9 cellular contexts compared by ENCODE assay signal in the genomic region with DNA sequence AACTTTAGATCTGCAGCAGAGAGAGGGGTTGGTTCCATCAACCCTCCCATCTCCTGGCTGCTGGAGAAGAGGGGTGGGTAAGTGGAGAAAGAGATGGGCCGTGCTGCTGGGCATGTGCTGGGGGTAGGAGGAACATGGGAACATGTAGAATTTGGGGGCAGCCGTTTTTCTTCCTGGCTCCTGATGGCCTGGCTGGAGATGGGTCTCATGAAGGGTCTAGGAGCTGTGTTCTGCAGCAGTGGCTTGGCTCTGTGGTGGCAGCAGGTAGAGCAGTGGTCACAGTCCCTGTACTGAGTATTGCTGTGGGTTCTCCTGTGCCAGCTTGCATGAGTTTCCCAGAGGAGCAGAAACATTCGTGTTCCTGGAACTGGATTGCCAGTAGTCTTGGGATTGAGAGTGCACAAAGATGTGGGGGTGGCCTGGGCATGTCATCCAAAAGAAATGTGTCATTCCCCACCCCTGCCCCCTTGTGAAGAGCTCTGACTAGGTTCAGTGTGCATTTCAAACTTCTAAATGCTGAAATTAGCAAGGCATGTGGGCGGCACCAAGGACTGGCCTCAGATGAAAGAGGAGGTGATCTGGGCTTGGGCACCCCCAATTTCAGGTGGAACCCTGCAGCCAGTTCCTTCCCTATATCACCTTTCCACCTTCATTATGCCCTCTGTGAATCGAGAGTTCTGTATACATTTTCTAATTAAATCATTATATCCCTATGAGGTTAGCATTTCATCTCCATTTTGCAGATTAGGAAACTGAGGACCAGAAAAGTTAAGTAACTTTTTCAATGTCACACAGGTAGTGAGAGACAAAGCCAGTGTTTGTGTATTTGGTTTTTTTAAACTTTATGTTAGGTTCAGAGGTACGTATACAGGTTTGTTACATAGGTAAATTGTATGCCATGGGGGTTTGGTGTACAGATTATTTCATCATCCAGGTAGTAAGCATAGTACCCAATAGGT. TPM values are rescaled to one million over a fixed set of nuclear protein-coding genes. Genes with fewer than 3 reads are reported as not detected.
DNase-seq lines count a peak whose midpoint lies in the region; ATAC-seq lines count a peak whose summit lies in the region.
"Had no signal": no experiment of that assay in that cellular context is flagged by ENCODE, and none has a peak within 500 bp of the region (broad histone marks: within the 10 kb centered on the region; RNA-seq: fewer than 3 reads in every experiment).

No MANE protein-coding gene starts in this region.

- no peaks in the 10 kb centered on the region for H3K36me3 Mint-ChIP-seq in activated T-helper 1 cell treated with anti-CD3 and anti-CD28 coated beads, Interleukin-12 subunit alpha, Interleukin-12 subunit beta, Interleukin-2, Interleukin-4 antibody, amounts not matched to agents 30 ng/mL and 10 ng/mL and 1 ng/mL, durations not matched to agents 14 hours and 24 hours and 36 hours (ENCODE audit: low read depth)

- intact Hi-C loops in activated T-helper 1 cell treated with anti-CD3 and anti-CD28 coated beads, Interleukin-12 subunit alpha, Interleukin-12 subunit beta, Interleukin-2, Interleukin-4 antibody, amounts not matched to agents 30 ng/mL and 10 ng/mL and 1 ng/mL, durations not matched to agents 14 hours and 24 hours and 36 hours (cut with micrococcal nuclease), result no loop called here
- intact Hi-C loops in right cardiac atrium (cut with DNase I), result loop anchor here in 1 of 4 donors (10.0 kb wide), 1 partner anchor 368 kb away; no protein-coding TSS in a partner anchor

- peaks cover 43% of the 10 kb centered on the region for H3K27me3 Mint-ChIP-seq in activated T-helper 1 cell treated with anti-CD3 and anti-CD28 coated beads, Interleukin-12 subunit alpha, Interleukin-12 subunit beta, Interleukin-2, Interleukin-4 antibody, amounts not matched to agents 30 ng/mL and 10 ng/mL and 1 ng/mL, durations not matched to agents 14 hours and 24 hours and 36 hours (ENCODE audit: insufficient read depth)

- no peaks in the 10 kb centered on the region for H3K9me3 Mint-ChIP-seq in activated T-helper 1 cell treated with anti-CD3 and anti-CD28 coated beads, Interleukin-12 subunit alpha, Interleukin-12 subunit beta, Interleukin-2, Interleukin-4 antibody, amounts not matched to agents 30 ng/mL and 10 ng/mL and 1 ng/mL, durations not matched to agents 14 hours and 24 hours and 36 hours

- H3K4me2 ChIP-seq in skeletal muscle satellite cell (ENCODE audit: low read length), result peak overlapping the region; percentile 99

- peak overlapping the region; percentile 83 for H3K9ac ChIP-seq in skeletal muscle satellite cell (ENCODE audit: low read depth, low read length)

- H3K9me3 ChIP-seq in right cardiac atrium (ENCODE audit: control insufficient read depth, low read length) (no peaks in the 10 kb centered on the region), skeletal muscle satellite cell (replicated peaks; ENCODE audit: low read length) (no peaks in the 10 kb centered on the region)

- no peak overlapping the region for H3K27ac Mint-ChIP-seq in activated T-helper 1 cell treated with anti-CD3 and anti-CD28 coated beads, Interleukin-12 subunit alpha, Interleukin-12 subunit beta, Interleukin-2, Interleukin-4 antibody, amounts not matched to agents 30 ng/mL and 10 ng/mL and 1 ng/mL, durations not matched to agents 14 hours and 24 hours and 36 hours

- peak overlapping the region; percentile 90 for H3K27ac ChIP-seq in right cardiac atrium (ENCODE audit: low read length)

- ATAC-seq in right cardiac atrium (no peak), HG02763 (IDR thresholded peaks at IDR 0.05; ENCODE audit: unreplicated experiment) (no peak), GM19023 (IDR thresholded peaks at IDR 0.05; ENCODE audit: unreplicated experiment) (no peak)

- peaks cover 20% of the 10 kb centered on the region for H3K4me1 ChIP-seq in right cardiac atrium (ENCODE audit: control insufficient read depth, insufficient read depth, low read length)
- H3K4me1 ChIP-seq in skeletal muscle satellite cell (ENCODE audit: control insufficient read depth, insufficient read depth, low read length), result peaks cover 65% of the 10 kb centered on the region

- H3K4me1 Mint-ChIP-seq in activated T-helper 1 cell treated with anti-CD3 and anti-CD28 coated beads, Interleukin-12 subunit alpha, Interleukin-12 subunit beta, Interleukin-2, Interleukin-4 antibody, amounts not matched to agents 30 ng/mL and 10 ng/mL and 1 ng/mL, durations not matched to agents 14 hours and 24 hours and 36 hours (ENCODE audit: low read depth), result peaks cover 5% of the 10 kb centered on the region

- DNase-seq in GM03348 (ENCODE audit: low spot score) (peak; percentile 73), right cardiac atrium (no peak), NCI-H2171 (lab: John Stamatoyannopoulos, UW) (no peak)
- DNase-seq in activated T-helper 1 cell treated with anti-CD3 and anti-CD28 coated beads, Interleukin-12 subunit alpha, Interleukin-12 subunit beta, Interleukin-2, Interleukin-4 antibody, amounts not matched to agents 30 ng/mL and 10 ng/mL and 1 ng/mL, durations not matched to agents 14 hours and 24 hours and 36 hours (ENCODE audit: low spot score), result no peak
- no peak for DNase-seq in stimulated activated CD4-positive, alpha-beta T cell treated with anti-CD3 and anti-CD28 coated beads, Interleukin-2, amount 100 ng/mL, for 48 hours
- DNase-seq: activated CD8-positive, alpha-beta memory T cell treated with anti-CD3 and anti-CD28 coated beads, Interleukin-2, amount 50 U/mL, for 48 hours had no signal

- H3K27me3 ChIP-seq in right cardiac atrium (ENCODE audit: control insufficient read depth, insufficient read depth) (no peaks in the 10 kb centered on the region), skeletal muscle satellite cell (ENCODE audit: control insufficient read depth, insufficient read depth, low read length) (no peaks in the 10 kb centered on the region)

- H3K4me3 Mint-ChIP-seq in activated T-helper 1 cell treated with anti-CD3 and anti-CD28 coated beads, Interleukin-12 subunit alpha, Interleukin-12 subunit beta, Interleukin-2, Interleukin-4 antibody, amounts not matched to agents 30 ng/mL and 10 ng/mL and 1 ng/mL, durations not matched to agents 14 hours and 24 hours and 36 hours, result peak overlapping the region; percentile 53

- peaks cover 8% of the 10 kb centered on the region for H3K36me3 ChIP-seq in skeletal muscle satellite cell (ENCODE audit: insufficient read depth, low read length)

- 58% methylated on average over 6 of the region's 6 CpGs for WGBS in right cardiac atrium

- peak overlapping the region; percentile 78 for H3K4me3 ChIP-seq in right cardiac atrium (ENCODE audit: low read length)
- H3K4me3 ChIP-seq in skeletal muscle satellite cell (ENCODE audit: low read length), result peak overlapping the region; percentile 86

RNA-seq across cellular contexts. Expression of a gene that starts 2.1 kb away (rescaled TPM):
- total RNA-seq in activated T-helper 1 cell treated with anti-CD3 and anti-CD28 coated beads, Interleukin-12 subunit alpha, Interleukin-12 subunit beta, Interleukin-2, Interleukin-4 antibody, amounts not matched to agents 30 ng/mL and 10 ng/mL and 1 ng/mL, durations not matched to agents 14 hours and 24 hours and 36 hours, result 0.16 and 0.22 TPM in 2 replicates
- 10 to 100 TPM; 19.8 to 37.0 (median 23.3) TPM for total RNA-seq in right cardiac atrium
- polyA plus RNA-seq in right cardiac atrium, result 14.9 TPM
- total RNA-seq in skeletal muscle satellite cell (2012; rRNA removed), result 19.3 and 25.3 TPM in 2 replicates

Comparison
In these comparisons a context has a peak if more than half of its experiments do, and no peak if none do; other contexts are left out.
1. RNA of a gene that starts 2.1 kb away (total RNA-seq): 19.8 to 37.0 TPM in right cardiac atrium; 0.16 to 0.22 TPM in activated T-helper 1 cell treated with anti-CD3 and anti-CD28 coated beads, Interleukin-12 subunit alpha, Interleukin-12 subunit beta, Interleukin-2, Interleukin-4 antibody, amounts not matched to agents 30 ng/mL and 10 ng/mL and 1 ng/mL, durations not matched to agents 14 hours and 24 hours and 36 hours; every median in the first group is over 10 times any median in the second.